Comparison of ENCODE assay signal across 17 cellular contexts in genomic region chr5:113027015-113027414, GRCh38.
"Had no signal": no experiment of that assay in that cellular context is flagged by ENCODE, and none has a peak within 500 bp of the region (broad histone marks: within the 10 kb centered on the region; RNA-seq: fewer than 3 reads in every experiment).

No MANE protein-coding gene starts in this region.

- DNase-seq: activated CD4-positive, alpha-beta T cell treated with anti-CD3 and anti-CD28 coated beads for 36 hours; activated CD4-positive, alpha-beta T cell treated with anti-CD3 and anti-CD28 coated beads, Interleukin-2, amount 50 U/mL, for 48 hours; activated gamma-delta T cell treated with Interleukin-2 at 50 U/mL for 16 hours; activated naive CD8-positive, alpha-beta T cell treated with anti-CD3 and anti-CD28 coated beads for 36 hours; amniotic stem cell; effector memory CD8-positive, alpha-beta T cell; foreskin fibroblast; hippocampal formation; islet precursor cell; stimulated activated naive CD4-positive, alpha-beta T cell treated with Interleukin-2 at 50 U/mL for 16 hours; T-helper 1 cell; uterus had no signal

- H3K27ac ChIP-seq: epithelial cell of prostate, tibial nerve, uterus, VCaP had no signal

- H3K4me3 Mint-ChIP-seq: activated CD4-positive, alpha-beta T cell treated with anti-CD3 and anti-CD28 coated beads for 36 hours; activated naive CD8-positive, alpha-beta T cell treated with anti-CD3 and anti-CD28 coated beads for 36 hours; activated T-helper 1 cell treated with anti-CD3 and anti-CD28 coated beads, Interleukin-12 subunit alpha, Interleukin-12 subunit beta, Interleukin-2, Interleukin-4 antibody, amounts not matched to agents 30 ng/mL and 10 ng/mL and 1 ng/mL, durations not matched to agents 14 hours and 24 hours and 36 hours; effector memory CD8-positive, alpha-beta T cell had no signal

- H3K27me3 Mint-ChIP-seq: activated CD4-positive, alpha-beta T cell treated with anti-CD3 and anti-CD28 coated beads for 36 hours; activated naive CD8-positive, alpha-beta T cell treated with anti-CD3 and anti-CD28 coated beads for 36 hours; effector memory CD8-positive, alpha-beta T cell had no signal

- H3K9me3 Mint-ChIP-seq: activated naive CD8-positive, alpha-beta T cell treated with anti-CD3 and anti-CD28 coated beads for 36 hours; activated T-helper 1 cell treated with anti-CD3 and anti-CD28 coated beads, Interleukin-12 subunit alpha, Interleukin-12 subunit beta, Interleukin-2, Interleukin-4 antibody, amounts not matched to agents 30 ng/mL and 10 ng/mL and 1 ng/mL, durations not matched to agents 14 hours and 24 hours and 36 hours; effector memory CD8-positive, alpha-beta T cell had no signal

- H3K27me3 ChIP-seq: cardiac muscle cell, tibial nerve, uterus had no signal

- H3K36me3 ChIP-seq: uterus had no signal

- H3K27ac Mint-ChIP-seq: activated CD4-positive, alpha-beta T cell treated with anti-CD3 and anti-CD28 coated beads for 36 hours; activated naive CD8-positive, alpha-beta T cell treated with anti-CD3 and anti-CD28 coated beads for 36 hours; activated T-helper 1 cell treated with anti-CD3 and anti-CD28 coated beads, Interleukin-12 subunit alpha, Interleukin-12 subunit beta, Interleukin-2, Interleukin-4 antibody, amounts not matched to agents 30 ng/mL and 10 ng/mL and 1 ng/mL, durations not matched to agents 14 hours and 24 hours and 36 hours; effector memory CD8-positive, alpha-beta T cell had no signal

- H3K4me3 ChIP-seq: cardiac muscle cell, tibial nerve, uterus had no signal

- H3K9me3 ChIP-seq: tibial nerve, uterus had no signal

- H3K4me1 ChIP-seq: tibial nerve, uterus had no signal

- ATAC-seq: activated CD4-positive, alpha-beta T cell treated with anti-CD3 and anti-CD28 coated beads for 36 hours; effector memory CD8-positive, alpha-beta T cell had no signal
